Comparison of ENCODE assay signal across 8 cellular contexts in the genomic region with DNA sequence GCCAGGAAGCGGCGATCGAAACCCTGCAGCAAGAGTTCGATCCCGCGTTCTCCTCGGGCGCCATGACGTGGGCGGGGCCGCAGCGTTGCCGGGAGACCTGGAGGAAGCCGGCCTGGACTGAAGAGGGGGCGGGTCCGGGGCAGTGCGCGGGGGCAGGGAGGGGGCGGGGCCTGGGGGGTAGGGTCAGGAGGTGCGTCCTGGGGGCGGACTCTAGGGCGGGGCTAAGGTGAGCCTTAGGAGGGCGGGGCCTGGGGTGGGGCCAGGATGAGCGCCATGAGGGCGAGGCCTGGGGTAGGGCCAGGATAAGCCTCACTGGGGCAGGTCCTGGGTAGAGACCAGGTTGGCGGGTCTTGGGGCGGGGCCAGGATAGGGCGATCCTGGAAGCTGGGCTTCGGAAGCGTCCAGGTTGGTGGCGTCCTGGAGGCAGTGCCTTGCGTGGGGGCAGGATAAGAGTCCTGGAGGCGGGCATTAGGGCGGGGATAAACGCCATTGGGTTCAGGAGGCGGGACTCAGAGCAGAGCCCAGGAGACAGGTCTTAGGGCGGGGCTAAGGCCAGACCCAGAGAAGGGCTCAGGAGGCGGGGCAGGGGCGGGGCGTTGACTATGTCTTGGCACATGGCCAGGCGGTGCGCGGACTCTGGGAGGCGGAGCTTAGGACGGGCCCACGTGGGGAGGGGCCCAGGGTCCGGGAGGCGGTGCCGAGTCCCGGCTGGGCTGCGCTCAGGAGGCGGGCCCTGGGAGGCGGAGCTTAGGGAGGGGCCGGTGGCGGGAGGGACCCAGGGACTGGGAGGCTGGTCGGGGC. TPM values are rescaled to one million over a fixed set of nuclear protein-coding genes. Genes with fewer than 3 reads are reported as not detected.
DNase-seq lines count a peak whose midpoint lies in the region; ATAC-seq and TF ChIP-seq lines count a peak whose summit lies in the region.
"Not testable (repeated sequence)": the region's sequence is repeated elsewhere in the genome, so short reads cannot be mapped to it uniquely, and the experiment has no call there.

No MANE protein-coding gene starts in this region.

- H3K36me3 ChIP-seq in WERI-Rb-1; iPS-15b (ENCODE audit: control insufficient read depth, insufficient read depth, low read length); sigmoid colon: not testable (repeated sequence)

- peak overlapping the region; percentile 86 for H3K4me3 ChIP-seq in WERI-Rb-1 (ENCODE audit: low read depth, low read length)
- peak overlapping the region; percentile 60 for H3K4me3 ChIP-seq in iPS-15b (ENCODE audit: low read depth, low read length)
- H3K4me3 ChIP-seq in sigmoid colon: peak overlapping the region; percentile 65 to 95 (median 86)

- TF ChIP-seq CTCF in 22Rv1 (IDR thresholded peaks at IDR 0.05); WERI-Rb-1 (IDR thresholded peaks at IDR 0.05; ENCODE audit: low read depth, low read length); sigmoid colon (IDR thresholded peaks at IDR 0.05): not testable (repeated sequence)

- not testable (repeated sequence) for TF ChIP-seq POLR2A in sigmoid colon (IDR thresholded peaks at IDR 0.05)

- not testable (repeated sequence) for H3K9me3 ChIP-seq in WERI-Rb-1 (ENCODE audit: severe bottlenecking); iPS-15b (ENCODE audit: control insufficient read depth, insufficient read depth, low read length); sigmoid colon

- not testable (repeated sequence) for TF ChIP-seq EP300 in sigmoid colon (IDR thresholded peaks at IDR 0.05)

- not testable (repeated sequence) for H3K9ac ChIP-seq in iPS-15b (ENCODE audit: low read depth, low read length)

- 1% methylated on average over 56 of the region's 56 CpGs for WGBS in sigmoid colon, 2 donors

- intact Hi-C loops in sigmoid colon (cut with DNase I): loop anchor here (2.0 to 10.0 kb wide), 3 partner anchors 162 to 712 kb away; no protein-coding TSS in a partner anchor

- ATAC-seq in GM18861 (IDR thresholded peaks at IDR 0.05; ENCODE audit: unreplicated experiment) (peak; percentile 56), HG03135 (IDR thresholded peaks at IDR 0.05; ENCODE audit: unreplicated experiment) (peak; percentile 93)

- DNase-seq in NCI-H2227 (lab: John Stamatoyannopoulos, UW; ENCODE audit: unreplicated experiment) (peak; percentile 91), WERI-Rb-1 (peak; percentile 98), T47D (ENCODE audit: low read depth in 1 of 2, low spot score in 1 of 2) (peak; percentile 17 to 92), sigmoid colon (peak; percentile 99)

- in situ Hi-C loops in T47D (cut with HindIII; ENCODE audit: low pct_unique_long_range_greater_than_20kb, low sequenced_read_pairs): not testable (repeated sequence)

- H3K27ac ChIP-seq in 22Rv1 (peak overlapping the region; percentile 80), WERI-Rb-1 (peak overlapping the region; percentile 78), sigmoid colon (peak overlapping the region; percentile 82 to 87 (median 84))

- H3K27me3 ChIP-seq in WERI-Rb-1 (ENCODE audit: insufficient read depth, low read depth, severe bottlenecking); iPS-15b (ENCODE audit: control insufficient read depth, insufficient read depth, low read length); sigmoid colon: not testable (repeated sequence)

- not testable (repeated sequence) for H3K4me1 ChIP-seq in iPS-15b (ENCODE audit: control insufficient read depth, insufficient read depth, low read length); sigmoid colon

RNA-seq across cellular contexts. Expression of gene FAM90A1, which starts 15.7 kb away (rescaled TPM):
- under 1 TPM in 2 of 4 donors, not detected in 2; 0.28 to 0.33 TPM for total RNA-seq in sigmoid colon
- under 1 TPM in 1 of 3 donors, not detected in 2; 0.41 TPM for polyA plus RNA-seq in sigmoid colon

Comparison
In these comparisons a context has a peak if more than half of its experiments do, and no peak if none do; other contexts are left out.
1. Peak in every context shown above with its lines: DNase-seq, ATAC-seq, H3K4me3 ChIP-seq and H3K27ac ChIP-seq.